34 cellular contexts compared by ENCODE assay signal in the genomic region with DNA sequence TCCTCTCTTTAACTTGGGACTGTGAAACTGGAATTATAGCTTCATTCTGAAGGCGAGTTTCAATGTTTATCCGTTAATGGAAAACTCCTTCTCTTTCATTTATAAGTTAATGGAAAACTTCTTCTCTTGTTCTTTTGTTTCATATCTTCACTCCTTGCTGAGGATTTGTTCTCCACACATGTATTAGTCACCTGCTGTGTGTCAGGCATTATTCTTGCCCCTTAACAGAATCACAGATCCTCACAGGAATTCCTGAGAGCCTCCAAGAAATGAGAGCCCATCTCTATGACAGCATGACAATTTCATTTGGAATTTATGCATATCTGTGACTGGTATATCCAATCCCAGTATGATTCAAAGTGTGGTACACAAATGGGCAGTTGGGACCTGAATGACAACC.
"Had no signal": no experiment of that assay in that cellular context is flagged by ENCODE, and none has a peak within 500 bp of the region (broad histone marks: within the 10 kb centered on the region; RNA-seq: fewer than 3 reads in every experiment).

No MANE protein-coding gene starts in this region.

- H3K36me3 ChIP-seq: adrenal gland, ascending aorta, breast epithelium, cardiac muscle cell, colonic mucosa, esophagus muscularis mucosa, WERI-Rb-1 had no signal

- H3K4me3 Mint-ChIP-seq: activated B cell treated with CpG ODN at 0.5 μM for 24 hours; activated CD8-positive, alpha-beta memory T cell treated with anti-CD3 and anti-CD28 coated beads, Interleukin-2, amount 10 ng/mL, durations not matched to agents 7 days and 5 days; activated CD8-positive, alpha-beta T cell treated with anti-CD3 and anti-CD28 coated beads for 36 hours; activated naive CD4-positive, alpha-beta T cell treated with anti-CD3 and anti-CD28 coated beads for 36 hours; activated naive CD4-positive, alpha-beta T cell treated with anti-CD3 and anti-CD28 coated beads, Interleukin-2, amount 50 U/mL, for 24 hours; activated naive CD8-positive, alpha-beta T cell treated with anti-CD3 and anti-CD28 coated beads for 36 hours; activated naive CD8-positive, alpha-beta T cell treated with anti-CD3 and anti-CD28 coated beads, Interleukin-2, amount 50 U/mL, for 24 hours; activated T-helper 1 cell treated with anti-CD3 and anti-CD28 coated beads, Interleukin-12 subunit alpha, Interleukin-12 subunit beta, Interleukin-2, Interleukin-4 antibody, amounts not matched to agents 30 ng/mL and 10 ng/mL and 1 ng/mL, durations not matched to agents 14 hours and 24 hours and 36 hours; brain; T-helper 17 cell; T-helper 2 cell treated with Interferon-gamma antibody and Interleukin-4, amounts not matched to agents 5 μg/mL and 100 μg/mL, for 36 hours had no signal

- H3K4me3 ChIP-seq: adrenal gland, ascending aorta, breast epithelium, cardiac muscle cell, colonic mucosa, esophagus muscularis mucosa had no signal

- H3K27ac ChIP-seq: adrenal gland, ascending aorta, breast epithelium, cardiac muscle cell, colonic mucosa, esophagus muscularis mucosa, WERI-Rb-1 had no signal

- H3K4me1 ChIP-seq: adrenal gland, ascending aorta, breast epithelium, colonic mucosa, esophagus muscularis mucosa had no signal

- H3K9me3 Mint-ChIP-seq: activated B cell treated with CpG ODN at 0.5 μM for 24 hours; activated CD8-positive, alpha-beta T cell treated with anti-CD3 and anti-CD28 coated beads for 36 hours; activated naive CD4-positive, alpha-beta T cell treated with anti-CD3 and anti-CD28 coated beads for 36 hours; activated naive CD4-positive, alpha-beta T cell treated with anti-CD3 and anti-CD28 coated beads, Interleukin-2, amount 50 U/mL, for 24 hours; activated naive CD8-positive, alpha-beta T cell treated with anti-CD3 and anti-CD28 coated beads for 36 hours; activated naive CD8-positive, alpha-beta T cell treated with anti-CD3 and anti-CD28 coated beads, Interleukin-2, amount 50 U/mL, for 24 hours; activated T-helper 1 cell treated with anti-CD3 and anti-CD28 coated beads, Interleukin-12 subunit alpha, Interleukin-12 subunit beta, Interleukin-2, Interleukin-4 antibody, amounts not matched to agents 30 ng/mL and 10 ng/mL and 1 ng/mL, durations not matched to agents 14 hours and 24 hours and 36 hours; activated T-helper 2 cell treated with anti-CD3 and anti-CD28 coated beads, Interferon-gamma antibody, Interleukin-2, Interleukin-4, amounts not matched to agents 10 μg/mL and 5 μg/mL and 100 μg/mL, durations not matched to agents 14 hours and 24 hours and 36 hours; T-helper 2 cell treated with Interferon-gamma antibody and Interleukin-4, amounts not matched to agents 5 μg/mL and 100 μg/mL, for 36 hours had no signal

- H3K27me3 ChIP-seq: adrenal gland, ascending aorta, breast epithelium, cardiac muscle cell, colonic mucosa, esophagus muscularis mucosa had no signal

- H3K9me3 ChIP-seq: adrenal gland, ascending aorta, breast epithelium, colonic mucosa, esophagus muscularis mucosa had no signal

- H3K36me3 Mint-ChIP-seq: activated CD8-positive, alpha-beta memory T cell treated with anti-CD3 and anti-CD28 coated beads, Interleukin-2, amount 10 ng/mL, durations not matched to agents 7 days and 5 days; activated naive CD4-positive, alpha-beta T cell treated with anti-CD3 and anti-CD28 coated beads, Interleukin-2, amount 50 U/mL, for 24 hours; activated naive CD8-positive, alpha-beta T cell treated with anti-CD3 and anti-CD28 coated beads for 36 hours; brain had no signal

- H3K4me1 Mint-ChIP-seq: activated B cell treated with CpG ODN at 0.5 μM for 24 hours; activated CD8-positive, alpha-beta memory T cell treated with anti-CD3 and anti-CD28 coated beads, Interleukin-2, amount 10 ng/mL, durations not matched to agents 7 days and 5 days; activated naive CD4-positive, alpha-beta T cell treated with anti-CD3 and anti-CD28 coated beads, Interleukin-2, amount 50 U/mL, for 24 hours; activated naive CD8-positive, alpha-beta T cell treated with anti-CD3 and anti-CD28 coated beads for 36 hours; activated naive CD8-positive, alpha-beta T cell treated with anti-CD3 and anti-CD28 coated beads, Interleukin-2, amount 50 U/mL, for 24 hours; brain; T-helper 17 cell had no signal

- H3K27ac Mint-ChIP-seq: activated B cell treated with CpG ODN at 0.5 μM for 24 hours; activated CD8-positive, alpha-beta memory T cell treated with anti-CD3 and anti-CD28 coated beads, Interleukin-2, amount 10 ng/mL, durations not matched to agents 7 days and 5 days; activated CD8-positive, alpha-beta T cell treated with anti-CD3 and anti-CD28 coated beads for 36 hours; activated naive CD4-positive, alpha-beta T cell treated with anti-CD3 and anti-CD28 coated beads for 36 hours; activated naive CD4-positive, alpha-beta T cell treated with anti-CD3 and anti-CD28 coated beads, Interleukin-2, amount 50 U/mL, for 24 hours; activated naive CD8-positive, alpha-beta T cell treated with anti-CD3 and anti-CD28 coated beads for 36 hours; activated naive CD8-positive, alpha-beta T cell treated with anti-CD3 and anti-CD28 coated beads, Interleukin-2, amount 50 U/mL, for 24 hours; activated T-helper 1 cell treated with anti-CD3 and anti-CD28 coated beads, Interleukin-12 subunit alpha, Interleukin-12 subunit beta, Interleukin-2, Interleukin-4 antibody, amounts not matched to agents 30 ng/mL and 10 ng/mL and 1 ng/mL, durations not matched to agents 14 hours and 24 hours and 36 hours; activated T-helper 2 cell treated with anti-CD3 and anti-CD28 coated beads, Interferon-gamma antibody, Interleukin-2, Interleukin-4, amounts not matched to agents 10 μg/mL and 5 μg/mL and 100 μg/mL, durations not matched to agents 14 hours and 24 hours and 36 hours; brain; T-helper 17 cell; T-helper 2 cell treated with Interferon-gamma antibody and Interleukin-4, amounts not matched to agents 5 μg/mL and 100 μg/mL, for 36 hours had no signal

- DNase-seq: activated B cell treated with CpG ODN at 0.5 μM for 24 hours; activated CD4-positive, alpha-beta T cell treated with anti-CD3 and anti-CD28 coated beads for 48 hours; activated CD4-positive, alpha-beta T cell treated with anti-CD3 and anti-CD28 coated beads, Interleukin-2, amount 50 U/mL, for 1 hour; activated CD4-positive, alpha-beta T cell treated with anti-CD3 and anti-CD28 coated beads, Interleukin-2, amount 50 U/mL, for 48 hours; activated CD8-positive, alpha-beta memory T cell treated with anti-CD3 and anti-CD28 coated beads, Interleukin-2, amount 10 ng/mL, durations not matched to agents 7 days and 5 days; activated CD8-positive, alpha-beta memory T cell treated with anti-CD3 and anti-CD28 coated beads, Interleukin-2, amount 50 U/mL, for 4 hours; activated CD8-positive, alpha-beta T cell treated with anti-CD3 and anti-CD28 coated beads for 36 hours; activated effector memory CD4-positive, alpha-beta T cell treated with anti-CD3 and anti-CD28 coated beads, Interleukin-2, amount 50 U/mL, for 16 hours; activated naive CD4-positive, alpha-beta T cell treated with anti-CD3 and anti-CD28 coated beads for 36 hours; activated naive CD8-positive, alpha-beta T cell treated with anti-CD3 and anti-CD28 coated beads for 36 hours; activated naive CD8-positive, alpha-beta T cell treated with anti-CD3 and anti-CD28 coated beads, Interleukin-2, amount 50 U/mL, for 24 hours; activated T-cell treated with anti-CD3 and anti-CD28 coated beads, Interleukin-2, amount 50 U/mL, for 1 hour; activated T-cell treated with anti-CD3 and anti-CD28 coated beads, Interleukin-2, amount 50 U/mL, for 48 hours; adrenal gland; central memory CD4-positive, alpha-beta T cell; cerebellar nuclear complex; colonic mucosa; effector CD8-positive, alpha-beta T cell; erythroblast; foreskin melanocyte; head of caudate nucleus; T-helper 1 cell; T-helper 17 cell; T1000; WERI-Rb-1 had no signal

- H3K27me3 Mint-ChIP-seq: activated B cell treated with CpG ODN at 0.5 μM for 24 hours; activated CD8-positive, alpha-beta memory T cell treated with anti-CD3 and anti-CD28 coated beads, Interleukin-2, amount 10 ng/mL, durations not matched to agents 7 days and 5 days; activated CD8-positive, alpha-beta T cell treated with anti-CD3 and anti-CD28 coated beads for 36 hours; activated naive CD8-positive, alpha-beta T cell treated with anti-CD3 and anti-CD28 coated beads for 36 hours; brain; T-helper 17 cell had no signal
